1 cellular context compared by ENCODE assay signal in genomic region chr12:121802843-121803698, GRCh38.
TF ChIP-seq lines count a peak whose summit lies in the region.

No MANE protein-coding gene starts in this region.

TF ChIP-seq in K562, 482 proteins besides CTCF, POLR2A, EP300 and RAD21 (continued from another document and continues in another):
- peak; percentile 73; the same call in 1 of the 2 replicates for TF ChIP-seq ARID4B (CRISPR knock-in tag; IDR thresholded peaks at IDR 0.05)
- TF ChIP-seq NCOA2 (IDR thresholded peaks at IDR 0.05; ENCODE audit: partially characterized antibody in 2 of 2): no peak
- TF ChIP-seq RB1 (IDR thresholded peaks at IDR 0.05; ENCODE audit: low read depth): 0 out of 2 replicates have a peak, but pooled peaks have one; percentile 15
- TF ChIP-seq FOXP1 (CRISPR knock-in tag; IDR thresholded peaks at IDR 0.05): peak; percentile 68; the same call in 1 of the 2 replicates
- no peak for TF ChIP-seq ZNF398 (CRISPR knock-in tag; IDR thresholded peaks at IDR 0.05)
- peak; percentile 63 for TF ChIP-seq MAX (CRISPR knock-in tag; IDR thresholded peaks at IDR 0.05)
- peak; percentile 69 for TF ChIP-seq MYC (IDR thresholded peaks at IDR 0.05; ENCODE audit: low read depth, low read length)
- TF ChIP-seq MYC (CRISPR knock-in tag; IDR thresholded peaks at IDR 0.05; ENCODE audit: borderline replicate concordance, low read depth): peak; percentile 23; the same call in 1 of the 2 replicates
- 0 out of 2 replicates have a peak, but pooled peaks have one; percentile 5 for TF ChIP-seq TAL1 (IDR thresholded peaks at IDR 0.05)
- 0 out of 2 replicates have a peak, but pooled peaks have one; percentile 74 for TF ChIP-seq ILF3 (IDR thresholded peaks at IDR 0.05; ENCODE audit: borderline replicate concordance)
- TF ChIP-seq MCM3 (IDR thresholded peaks at IDR 0.05): no peak
- peak; percentile 14; the same call in 1 of the 2 replicates for TF ChIP-seq LARP7 (IDR thresholded peaks at IDR 0.05)
- peak; percentile 84 for TF ChIP-seq KDM5B (IDR thresholded peaks at IDR 0.05; ENCODE audit: insufficient replicate concordance, low read depth, low read length)
- no peak for TF ChIP-seq ZNF124 (CRISPR knock-in tag; IDR thresholded peaks at IDR 0.05)
- no peak for TF ChIP-seq ZBTB43 (CRISPR knock-in tag; IDR thresholded peaks at IDR 0.05)
- TF ChIP-seq NFIC (IDR thresholded peaks at IDR 0.05): no peak; the same call in 1 of the 2 replicates
- TF ChIP-seq ATF2 (CRISPR knock-in tag; IDR thresholded peaks at IDR 0.05): no peak
- TF ChIP-seq SIRT6 (IDR thresholded peaks at IDR 0.05; ENCODE audit: low read depth, low read length): no peak
- TF ChIP-seq C11orf30 (IDR thresholded peaks at IDR 0.05; ENCODE audit: low read depth): no peak
- no peak for TF ChIP-seq BDP1 (IDR thresholded peaks at IDR 0.05; ENCODE audit: insufficient read depth, insufficient read length)
- TF ChIP-seq PURB (CRISPR knock-in tag; IDR thresholded peaks at IDR 0.05; ENCODE audit: low read depth): no peak
- no peak for TF ChIP-seq TCF7 (IDR thresholded peaks at IDR 0.05; ENCODE audit: borderline replicate concordance)
- peak; percentile 92 for TF ChIP-seq PML (IDR thresholded peaks at IDR 0.05; ENCODE audit: low read length)
- no peak for TF ChIP-seq ARNT (IDR thresholded peaks at IDR 0.05)
- no peak for TF ChIP-seq ZNF395 (CRISPR knock-in tag; IDR thresholded peaks at IDR 0.05)
- no peak for TF ChIP-seq ZNF551 (CRISPR knock-in tag; IDR thresholded peaks at IDR 0.05)
- TF ChIP-seq FIP1L1 (IDR thresholded peaks at IDR 0.05; ENCODE audit: low read depth, low read length, poor library complexity, severe bottlenecking): no peak
- TF ChIP-seq ZNF766 (CRISPR knock-in tag; conservative IDR thresholded peaks at IDR 0.05): peak; percentile 40; the same call in 1 of the 2 replicates
- TF ChIP-seq SAP30 (IDR thresholded peaks at IDR 0.05; ENCODE audit: borderline replicate concordance, insufficient read depth, low read depth, low read length, poor library complexity, severe bottlenecking): peak; percentile 66
- no peak for TF ChIP-seq DEAF1 (CRISPR knock-in tag; IDR thresholded peaks at IDR 0.05)
- TF ChIP-seq PHB2 (IDR thresholded peaks at IDR 0.05; ENCODE audit: low read depth): no peak
- TF ChIP-seq ZBTB1 (CRISPR knock-in tag; IDR thresholded peaks at IDR 0.05; ENCODE audit: borderline replicate concordance, low read depth): 0 out of 2 replicates have a peak, but pooled peaks have one; percentile 36
- peak; percentile 96 for TF ChIP-seq GTF2E2 (tag; IDR thresholded peaks at IDR 0.05)
- no peak for TF ChIP-seq PBX2 (CRISPR knock-in tag; IDR thresholded peaks at IDR 0.05; ENCODE audit: low read depth)
- TF ChIP-seq PBX2 (tag; conservative IDR thresholded peaks at IDR 0.05; ENCODE audit: low read depth): 0 out of 2 replicates have a peak, but pooled peaks have one; percentile 43
- TF ChIP-seq NR2C1 (IDR thresholded peaks at IDR 0.05): peak; percentile 33; the same call in 1 of the 2 replicates
- TF ChIP-seq NR2C1 (tag; IDR thresholded peaks at IDR 0.05): no peak
- TF ChIP-seq TARDBP (IDR thresholded peaks at IDR 0.05): 0 out of 2 replicates have a peak, but pooled peaks have one; percentile 34
- TF ChIP-seq ZNF780A (CRISPR knock-in tag; IDR thresholded peaks at IDR 0.05): no peak
- no peak for TF ChIP-seq JUNB (CRISPR knock-in tag; conservative IDR thresholded peaks at IDR 0.05)
- TF ChIP-seq ATF1 (CRISPR knock-in tag; IDR thresholded peaks at IDR 0.05): no peak
- TF ChIP-seq ATF1 (tag; IDR thresholded peaks at IDR 0.05): peak; percentile 79
- TF ChIP-seq KAT2B (IDR thresholded peaks at IDR 0.05; ENCODE audit: low read depth, low read length): no peak
- no peak for TF ChIP-seq FOXJ2 (tag; IDR thresholded peaks at IDR 0.05)
- no peak for TF ChIP-seq SAFB (IDR thresholded peaks at IDR 0.05; ENCODE audit: borderline replicate concordance, low read depth, low read length)
- no peak for TF ChIP-seq EGR1 (conservative IDR thresholded peaks at IDR 0.05)
- TF ChIP-seq VEZF1 (CRISPR knock-in tag; IDR thresholded peaks at IDR 0.05): peak; percentile 93
- peak; percentile 98 for TF ChIP-seq TBP (optimal IDR thresholded peaks at IDR 0.05; ENCODE audit: low read depth, low read length)
- TF ChIP-seq ZNF583 (CRISPR knock-in tag; IDR thresholded peaks at IDR 0.05): no peak
- no peak for TF ChIP-seq HBP1 (CRISPR knock-in tag; IDR thresholded peaks at IDR 0.05)
- TF ChIP-seq RBM17 (IDR thresholded peaks at IDR 0.05; ENCODE audit: borderline replicate concordance, low read depth, low read length): no peak
